Comparison of ENCODE assay signal across 21 cellular contexts in genomic region chr15:99439524-99439835, GRCh38.
A peak's percentile ranks its signal among the peaks of the same experiment; 100 is the strongest.
DNase-seq lines count a peak whose midpoint lies in the region; ATAC-seq and TF ChIP-seq lines count a peak whose summit lies in the region.
"Had no signal": no experiment of that assay in that cellular context is flagged by ENCODE, and none has a peak within 500 bp of the region (broad histone marks: within the 10 kb centered on the region; RNA-seq: fewer than 3 reads in every experiment).

No MANE protein-coding gene starts in this region.

- H3K4me3 ChIP-seq in mesenchymal stem cell (ENCODE audit: insufficient read depth in 1 of 2, low read depth in 1 of 2, low read length in 2 of 2) (no peak overlapping the region), gastrocnemius medialis (no peak overlapping the region)
- H3K4me3 ChIP-seq: MG63, spleen, upper lobe of left lung had no signal

- H3K23ac ChIP-seq in mesenchymal stem cell (ENCODE audit: low read length in 2 of 2): no peak overlapping the region

- peak overlapping the region; percentile 74 for H2AK5ac ChIP-seq in mesenchymal stem cell (ENCODE audit: low read length, severe bottlenecking)

- peak overlapping the region in 1 of 2 experiments; percentile 17 for H3K4ac ChIP-seq in mesenchymal stem cell (ENCODE audit: low read depth in 1 of 2, low read length in 2 of 2)

- H3K18ac ChIP-seq in mesenchymal stem cell (ENCODE audit: low read depth in 1 of 2, low read length in 2 of 2): no peak overlapping the region

- H3K27me3 ChIP-seq in mesenchymal stem cell (ENCODE audit: control insufficient read depth in 1 of 2, insufficient read depth in 1 of 2, low read length in 2 of 2): no peaks in the 10 kb centered on the region
- H3K27me3 ChIP-seq in gastrocnemius medialis: no peaks in the 10 kb centered on the region
- H3K27me3 ChIP-seq: MG63, spleen, upper lobe of left lung had no signal

- no peaks in the 10 kb centered on the region for H3K9me3 Mint-ChIP-seq in activated T-cell treated with anti-CD3 and anti-CD28 coated beads, Interleukin-2, amount 50 U/mL, for 24 hours
- H3K9me3 Mint-ChIP-seq in activated B cell treated with CpG ODN at 0.5 μM for 24 hours: no peaks in the 10 kb centered on the region
- H3K9me3 Mint-ChIP-seq: activated naive CD4-positive, alpha-beta T cell treated with anti-CD3 and anti-CD28 coated beads for 36 hours; effector memory CD8-positive, alpha-beta T cell; stimulated activated naive CD8-positive, alpha-beta T cell treated with anti-CD3 and anti-CD28 coated beads, Interleukin-15, Interleukin-2, amounts not matched to agents 100 ng/mL and 50 ng/mL, for 24 hours; WTC11 had no signal

- peak overlapping the region in 1 of 2 experiments; percentile 47 for H2BK12ac ChIP-seq in mesenchymal stem cell (ENCODE audit: low read length in 2 of 2)

- intact Hi-C loops in activated B cell treated with CpG ODN at 0.5 μM for 24 hours (cut with micrococcal nuclease): no loop called here
- intact Hi-C loops in gastrocnemius medialis (cut with DNase I; ENCODE audit: low total_unique reads): no loop called here

- CTCF ChIA-PET in activated B cell treated with CpG ODN at 0.5 μM for 24 hours (lab: Charles Lee): no interaction called here

- no peak overlapping the region for H4K8ac ChIP-seq in mesenchymal stem cell (ENCODE audit: low read length)

- H3K4me2 ChIP-seq in mesenchymal stem cell (ENCODE audit: low read length, poor library complexity, severe bottlenecking): no peak overlapping the region

- H4K91ac ChIP-seq in mesenchymal stem cell (ENCODE audit: low read length): no peak overlapping the region

- H3K36me3 Mint-ChIP-seq in activated T-cell treated with anti-CD3 and anti-CD28 coated beads, Interleukin-2, amount 50 U/mL, for 24 hours (ENCODE audit: low read depth): no peaks in the 10 kb centered on the region
- H3K36me3 Mint-ChIP-seq in activated B cell treated with CpG ODN at 0.5 μM for 24 hours (ENCODE audit: low read depth): no peaks in the 10 kb centered on the region
- H3K36me3 Mint-ChIP-seq: WTC11 had no signal

- no peak for TF ChIP-seq POLR2A in gastrocnemius medialis (IDR thresholded peaks at IDR 0.05)

- peaks cover 40% of the 10 kb centered on the region for H3K4me1 ChIP-seq in mesenchymal stem cell (ENCODE audit: control insufficient read depth, insufficient read depth, low read depth, low read length)
- H3K4me1 ChIP-seq in gastrocnemius medialis: peaks cover 40 to 43% of the 10 kb centered on the region in 2 donors

- H3K9me3 ChIP-seq in mesenchymal stem cell (ENCODE audit: control insufficient read depth, low read length) (no peaks in the 10 kb centered on the region), gastrocnemius medialis (no peaks in the 10 kb centered on the region)
- H3K9me3 ChIP-seq: MG63, spleen, upper lobe of left lung had no signal

- no peak overlapping the region for H3K27ac Mint-ChIP-seq in activated T-cell treated with anti-CD3 and anti-CD28 coated beads, Interleukin-2, amount 50 U/mL, for 24 hours
- no peak overlapping the region for H3K27ac Mint-ChIP-seq in activated B cell treated with CpG ODN at 0.5 μM for 24 hours
- H3K27ac Mint-ChIP-seq: activated naive CD4-positive, alpha-beta T cell treated with anti-CD3 and anti-CD28 coated beads for 36 hours; WTC11 had no signal

- H3K27me3 Mint-ChIP-seq in activated T-cell treated with anti-CD3 and anti-CD28 coated beads, Interleukin-2, amount 50 U/mL, for 24 hours: no peaks in the 10 kb centered on the region
- no peaks in the 10 kb centered on the region for H3K27me3 Mint-ChIP-seq in activated B cell treated with CpG ODN at 0.5 μM for 24 hours
- H3K27me3 Mint-ChIP-seq: stimulated activated naive CD8-positive, alpha-beta T cell treated with anti-CD3 and anti-CD28 coated beads, Interleukin-15, Interleukin-2, amounts not matched to agents 100 ng/mL and 50 ng/mL, for 24 hours had no signal

- H3K27ac ChIP-seq in mesenchymal stem cell (ENCODE audit: low read length, poor library complexity, severe bottlenecking) (no peak overlapping the region), gastrocnemius medialis (peak overlapping the region in 3 of 4 donors; percentile 59 to 76 (median 71))
- H3K27ac ChIP-seq: spleen had no signal

- over 99% methylated on average over 7 of the region's 9 CpGs for WGBS in mesenchymal stem cell

- POLR2A ChIA-PET in activated B cell treated with CpG ODN at 0.5 μM for 24 hours (lab: Charles Lee): no interaction called here

- TF ChIP-seq CTCF in activated B cell treated with CpG ODN at 0.5 μM for 24 hours (IDR thresholded peaks at IDR 0.05) (no peak), gastrocnemius medialis (IDR thresholded peaks at IDR 0.05 in 4 of 5, conservative IDR thresholded peaks at IDR 0.05 in 1 of 5) (no peak)

- H3K14ac ChIP-seq in mesenchymal stem cell (ENCODE audit: low read length in 2 of 2): no peak overlapping the region

- ATAC-seq in activated B cell treated with CpG ODN at 0.5 μM for 24 hours (ENCODE audit: low read depth) (no peak), gastrocnemius medialis (no peak), GM19467 (IDR thresholded peaks at IDR 0.05; ENCODE audit: unreplicated experiment) (no peak)
- ATAC-seq: effector memory CD8-positive, alpha-beta T cell had no signal

- H3K9ac ChIP-seq in mesenchymal stem cell (ENCODE audit: low read length): no peak overlapping the region

- peak overlapping the region; percentile 71 for H2BK5ac ChIP-seq in mesenchymal stem cell (ENCODE audit: low read depth, low read length, poor library complexity, severe bottlenecking)

- no peak overlapping the region for H2AFZ ChIP-seq in mesenchymal stem cell (ENCODE audit: low read depth, low read length)

- H3K79me1 ChIP-seq in mesenchymal stem cell (replicated peaks; ENCODE audit: low read length, poor library complexity, severe bottlenecking): no peaks in the 10 kb centered on the region

- H2BK15ac ChIP-seq in mesenchymal stem cell (ENCODE audit: low read depth, poor library complexity, severe bottlenecking): no peak overlapping the region

- in situ Hi-C loops in gastrocnemius medialis (cut with MboI; ENCODE audit: low sequenced_read_pairs in 4 of 4): no loop called here

- peaks cover 63% of the 10 kb centered on the region for H3K4me1 Mint-ChIP-seq in activated T-cell treated with anti-CD3 and anti-CD28 coated beads, Interleukin-2, amount 50 U/mL, for 24 hours (ENCODE audit: low read depth)
- peaks cover 51% of the 10 kb centered on the region for H3K4me1 Mint-ChIP-seq in activated B cell treated with CpG ODN at 0.5 μM for 24 hours

- H2BK120ac ChIP-seq in mesenchymal stem cell (ENCODE audit: low read depth, low read length): no peak overlapping the region

- no peaks in the 10 kb centered on the region for H3K36me3 ChIP-seq in mesenchymal stem cell (ENCODE audit: control insufficient read depth in 1 of 2, insufficient read depth in 2 of 2, low read depth in 1 of 2, low read length in 2 of 2)
- no peaks in the 10 kb centered on the region for H3K36me3 ChIP-seq in gastrocnemius medialis
- H3K36me3 ChIP-seq: MG63, spleen, upper lobe of left lung had no signal

- no peak overlapping the region for H3K4me3 Mint-ChIP-seq in activated T-cell treated with anti-CD3 and anti-CD28 coated beads, Interleukin-2, amount 50 U/mL, for 24 hours
- no peak overlapping the region for H3K4me3 Mint-ChIP-seq in activated B cell treated with CpG ODN at 0.5 μM for 24 hours
- H3K4me3 Mint-ChIP-seq: activated naive CD4-positive, alpha-beta T cell treated with anti-CD3 and anti-CD28 coated beads for 36 hours; effector memory CD8-positive, alpha-beta T cell; WTC11 had no signal

- DNase-seq in activated T-cell treated with anti-CD3 and anti-CD28 coated beads, Interleukin-2, amount 50 U/mL, for 24 hours: peak; percentile 27
- DNase-seq in activated T-cell treated with anti-CD3 and anti-CD28 coated beads, Interleukin-2, amount 50 U/mL, for 48 hours: no peak
- DNase-seq in activated B cell treated with CpG ODN at 0.5 μM for 24 hours (peak; percentile 10), mesenchymal stem cell (no peak), gastrocnemius medialis (no peak), SHP77 (lab: John Stamatoyannopoulos, UW) (no peak), NCI-H1436 (lab: John Stamatoyannopoulos, UW) (no peak)
- DNase-seq: activated naive CD4-positive, alpha-beta T cell treated with anti-CD3 and anti-CD28 coated beads for 36 hours; AML-193; DMS79; effector memory CD8-positive, alpha-beta T cell; MG63; NCI-H1417; NCI-H2107; NCI-H510A treated with DMSO at 0.1 percent for 48 hours; spleen; stimulated activated CD4-positive, alpha-beta T cell treated with anti-CD3 and anti-CD28 coated beads, Interleukin-4, amount 100 ng/mL, for 24 hours had no signal

Comparison
In these comparisons a context has a peak if more than half of its experiments do, and no peak if none do; other contexts are left out.
1. DNase-seq: peak in activated T-cell treated with anti-CD3 and anti-CD28 coated beads, Interleukin-2, amount 50 U/mL, for 24 hours (single experiment) and activated B cell treated with CpG ODN at 0.5 μM for 24 hours (single experiment); none in activated T-cell treated with anti-CD3 and anti-CD28 coated beads, Interleukin-2, amount 50 U/mL, for 48 hours (0 of 2), mesenchymal stem cell (single experiment), gastrocnemius medialis (0 of 2), SHP77 (0 of 2) and NCI-H1436 (single experiment).